Comparison of ENCODE assay signal across 29 cellular contexts in the genomic region with DNA sequence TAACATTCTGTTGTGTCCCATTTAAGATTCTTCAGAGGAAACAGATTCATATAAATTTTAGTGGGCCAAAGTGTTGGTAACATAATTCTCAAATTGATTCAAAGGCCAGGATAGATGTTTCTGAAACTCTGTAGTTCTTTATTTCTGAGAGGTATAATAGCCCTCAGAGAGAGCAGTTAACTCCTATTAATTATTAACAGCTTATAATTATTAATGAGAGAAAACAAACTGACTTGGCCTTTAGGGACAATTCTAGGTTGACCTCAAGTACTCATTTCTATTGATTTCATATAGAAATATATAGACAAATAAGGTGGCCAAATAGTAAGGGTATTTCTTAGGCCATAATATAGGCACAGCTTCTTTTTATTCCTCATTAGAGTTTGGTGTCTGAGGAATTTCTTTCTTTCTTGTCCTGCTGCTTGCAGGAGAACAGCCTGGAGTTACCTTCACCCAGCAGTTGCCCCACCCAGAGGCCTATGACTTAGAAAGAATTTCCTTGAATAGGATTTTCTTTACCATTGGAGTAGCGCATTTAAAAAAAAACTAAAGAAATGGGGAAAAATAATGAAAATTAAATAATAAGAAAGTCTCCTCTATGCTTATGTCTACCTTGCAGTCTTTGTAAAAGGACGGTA.
"Had no signal": no experiment of that assay in that cellular context is flagged by ENCODE, and none has a peak within 500 bp of the region (broad histone marks: within the 10 kb centered on the region; RNA-seq: fewer than 3 reads in every experiment).

No MANE protein-coding gene starts in this region.

- H3K4me1 Mint-ChIP-seq: naive thymus-derived CD4-positive, alpha-beta T cell; stimulated activated naive B cell treated with anti-CD40 and anti-IgM and Interleukin-4, amounts not matched to agents 10 μg/mL and 1 μg/mL and 100 μg/mL, for 72 hours had no signal

- H3K4me3 ChIP-seq: adrenal gland, ascending aorta, esophagus muscularis mucosa, lower lobe of right lung, psoas muscle, skin epidermis, transverse colon had no signal

- FAIRE-seq: endothelial cell of umbilical vein, frontal cortex, islet of Langerhans, urothelium cell line had no signal

- H3K27me3 Mint-ChIP-seq: naive thymus-derived CD4-positive, alpha-beta T cell; stimulated activated naive B cell treated with anti-CD40 and anti-IgM and Interleukin-4, amounts not matched to agents 10 μg/mL and 1 μg/mL and 100 μg/mL, for 72 hours had no signal

- H3K9me3 ChIP-seq: adrenal gland, ascending aorta, esophagus muscularis mucosa, lower lobe of right lung, psoas muscle, transverse colon had no signal

- H3K36me3 ChIP-seq: adrenal gland, ascending aorta, brain microvascular endothelial cell, esophagus muscularis mucosa, lower lobe of right lung, transverse colon, WERI-Rb-1 had no signal

- DNase-seq: activated CD4-positive, alpha-beta T cell treated with anti-CD3 and anti-CD28 coated beads for 1 hour; activated CD4-positive, alpha-beta T cell treated with anti-CD3 and anti-CD28 coated beads, Interleukin-2, amount 50 U/mL, for 1 hour; activated CD8-positive, alpha-beta T cell treated with anti-CD3 and anti-CD28 coated beads, Interleukin-2, amount 10 ng/mL, durations not matched to agents 7 days and 5 days; adrenal gland; brain microvascular endothelial cell; caudate nucleus; dermis blood vessel endothelial cell; effector memory CD4-positive, alpha-beta T cell; glutamatergic neuron; hippocampal formation; lower lobe of right lung; naive thymus-derived CD4-positive, alpha-beta T cell; psoas muscle; right cardiac atrium; stimulated activated CD4-positive, alpha-beta T cell treated with anti-CD3 and anti-CD28 coated beads, Interleukin-15, amount 100 ng/mL, for 24 hours; stimulated activated CD8-positive, alpha-beta memory T cell treated with anti-CD3 and anti-CD28 coated beads, Interleukin-4, amount 100 ng/mL, for 48 hours; stimulated activated naive B cell treated with anti-CD40 and anti-IgM and Interleukin-4, amounts not matched to agents 10 μg/mL and 1 μg/mL and 100 μg/mL, for 72 hours; transverse colon; WERI-Rb-1 had no signal

- H3K4me1 ChIP-seq: adrenal gland, ascending aorta, esophagus muscularis mucosa, lower lobe of right lung, psoas muscle, transverse colon had no signal

- H3K36me3 Mint-ChIP-seq: activated naive CD4-positive, alpha-beta T cell treated with anti-CD3 and anti-CD28 coated beads, Interleukin-2, amount 50 U/mL, for 72 hours; naive thymus-derived CD4-positive, alpha-beta T cell; stimulated activated naive B cell treated with anti-CD40 and anti-IgM and Interleukin-4, amounts not matched to agents 10 μg/mL and 1 μg/mL and 100 μg/mL, for 72 hours had no signal

- H3K4me3 Mint-ChIP-seq: activated CD8-positive, alpha-beta T cell treated with anti-CD3 and anti-CD28 coated beads, Interleukin-2, amount 10 ng/mL, durations not matched to agents 7 days and 5 days; activated T-helper 1 cell treated with anti-CD3 and anti-CD28 coated beads, Interleukin-12 subunit alpha, Interleukin-12 subunit beta, Interleukin-2, Interleukin-4 antibody, amounts not matched to agents 30 ng/mL and 10 ng/mL and 1 ng/mL, durations not matched to agents 14 hours and 24 hours and 36 hours; naive thymus-derived CD4-positive, alpha-beta T cell; stimulated activated naive B cell treated with anti-CD40 and anti-IgM and Interleukin-4, amounts not matched to agents 10 μg/mL and 1 μg/mL and 100 μg/mL, for 72 hours had no signal

- H3K27ac ChIP-seq: adrenal gland, ascending aorta, brain microvascular endothelial cell, esophagus muscularis mucosa, lower lobe of right lung, psoas muscle, skin epidermis, transverse colon, WERI-Rb-1 had no signal

- ATAC-seq: activated CD8-positive, alpha-beta T cell treated with anti-CD3 and anti-CD28 coated beads, Interleukin-2, amount 10 ng/mL, durations not matched to agents 7 days and 5 days; activated naive CD4-positive, alpha-beta T cell treated with anti-CD3 and anti-CD28 coated beads, Interleukin-2, amount 50 U/mL, for 72 hours; left lobe of liver; lower lobe of right lung; naive thymus-derived CD4-positive, alpha-beta T cell; psoas muscle; right cardiac atrium; stimulated activated naive B cell treated with anti-CD40 and anti-IgM and Interleukin-4, amounts not matched to agents 10 μg/mL and 1 μg/mL and 100 μg/mL, for 72 hours had no signal

- H3K27ac Mint-ChIP-seq: activated CD8-positive, alpha-beta T cell treated with anti-CD3 and anti-CD28 coated beads, Interleukin-2, amount 10 ng/mL, durations not matched to agents 7 days and 5 days; activated naive CD4-positive, alpha-beta T cell treated with anti-CD3 and anti-CD28 coated beads, Interleukin-2, amount 50 U/mL, for 72 hours; activated T-helper 1 cell treated with anti-CD3 and anti-CD28 coated beads, Interleukin-12 subunit alpha, Interleukin-12 subunit beta, Interleukin-2, Interleukin-4 antibody, amounts not matched to agents 30 ng/mL and 10 ng/mL and 1 ng/mL, durations not matched to agents 14 hours and 24 hours and 36 hours; naive thymus-derived CD4-positive, alpha-beta T cell; stimulated activated naive B cell treated with anti-CD40 and anti-IgM and Interleukin-4, amounts not matched to agents 10 μg/mL and 1 μg/mL and 100 μg/mL, for 72 hours had no signal
